ENCODE assay signal across 8 cellular contexts in the genomic region with DNA sequence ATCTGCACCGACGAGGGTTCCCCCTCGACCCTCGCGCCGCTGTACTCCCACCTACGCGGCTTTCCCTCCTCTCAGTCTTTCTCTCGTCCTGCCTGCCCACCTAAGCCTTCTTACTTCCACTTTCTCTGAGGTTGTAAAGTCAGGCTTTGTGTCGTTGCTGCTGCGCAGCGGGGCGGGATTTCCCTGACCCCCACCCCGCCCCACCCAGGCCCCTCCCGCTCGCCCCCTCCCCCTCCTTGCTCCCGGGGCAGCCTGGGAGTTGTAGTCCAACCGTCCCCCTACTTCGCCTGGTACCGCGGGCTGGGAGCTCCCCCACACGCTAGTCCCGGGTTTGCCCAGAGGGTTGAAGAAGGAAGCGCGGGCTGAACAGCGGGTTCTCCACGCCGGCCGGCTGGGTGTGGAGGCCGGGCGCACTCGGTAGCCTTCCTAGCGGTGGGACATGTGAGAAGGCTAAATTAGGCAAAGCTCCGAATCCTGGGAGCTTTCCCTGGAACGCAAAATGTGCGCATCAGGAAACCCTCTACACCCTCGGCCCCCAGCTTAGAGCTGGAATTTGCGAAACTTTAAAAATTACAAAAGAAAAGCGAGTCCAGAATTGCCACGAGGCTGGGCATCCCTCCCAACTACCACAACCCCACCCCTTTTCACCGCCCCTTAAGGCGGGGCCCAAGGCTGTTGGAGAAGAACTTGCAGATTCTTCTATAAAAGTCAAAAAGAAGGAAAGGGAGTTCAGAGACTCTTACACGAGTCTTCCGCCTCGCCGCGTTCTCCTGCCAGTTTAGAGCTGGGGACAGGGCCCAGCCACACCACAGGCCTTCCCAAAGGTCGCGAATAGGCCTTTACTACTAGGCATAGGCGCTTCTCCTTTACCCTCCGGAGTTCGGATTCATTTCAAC. TPM values are rescaled to one million over a fixed set of nuclear protein-coding genes. Genes with fewer than 3 reads are reported as not detected.
DNase-seq lines count a peak whose midpoint lies in the region; ATAC-seq and TF ChIP-seq lines count a peak whose summit lies in the region.

Gene ATP11C, minus strand, starts transcription at position 153 of the 896 bp plus-strand sequence. CDS start 1,011 bp downstream, outside the sequence.

- TF ChIP-seq CTCF in coronary artery (IDR thresholded peaks at IDR 0.05), result no peak
- no peak for TF ChIP-seq CTCF in left lung (IDR thresholded peaks at IDR 0.05)

- peak; percentile 40 for DNase-seq in A172 (ENCODE audit: low spot score)
- peak; percentile 67 for DNase-seq in NCI-H2171 treated with DMSO at 0.1 percent for 48 hours (lab: John Stamatoyannopoulos, UW)
- peak; percentile 85 for DNase-seq in activated CD4-positive, alpha-beta T cell treated with anti-CD3 and anti-CD28 coated beads for 48 hours
- DNase-seq in coronary artery (ENCODE audit: low spot score), result peak; percentile 90
- peak; percentile 85 to 89 for DNase-seq in left lung
- DNase-seq in stimulated activated CD4-positive, alpha-beta T cell treated with anti-CD3 and anti-CD28 coated beads, Interleukin-2, amount 100 ng/mL, for 4 hours (ENCODE audit: low read depth), result peak; percentile 75

- peaks cover 0 to 3% of the 10 kb centered on the region in 2 donors for H3K4me1 ChIP-seq in left lung

- ATAC-seq in GM18508 (IDR thresholded peaks at IDR 0.05; ENCODE audit: insufficient read depth, unreplicated experiment), result peak; percentile 59
- peak; percentile 80 for ATAC-seq in HG02981 (IDR thresholded peaks at IDR 0.05; ENCODE audit: unreplicated experiment)
- peak; percentile 95 for ATAC-seq in left lung

- peak within 1 kb of the TSS; percentile 94 for H3K4me3 ChIP-seq in coronary artery
- peak within 1 kb of the TSS; percentile 65 to 69 for H3K4me3 ChIP-seq in left lung

- intact Hi-C loops in left lung (cut with DNase I), result no loop called here

- H3K27ac ChIP-seq in coronary artery, result peak within 1 kb of the TSS; percentile 85 to 99
- H3K27ac ChIP-seq in left lung, result peak within 1 kb of the TSS; percentile 96

- H3K36me3 ChIP-seq in left lung, result no peaks in the 10 kb centered on the region

- H3K27me3 ChIP-seq in left lung, result no peaks in the 10 kb centered on the region

- no peaks in the 10 kb centered on the region for H3K9me3 ChIP-seq in left lung

RNA-seq across cellular contexts. Expression of gene ATP11C, which starts in this region (rescaled TPM):
- 33.3 and 36.5 TPM in 2 replicates for total RNA-seq in A172 (2014; rRNA removed; shearing (Covaris generic))
- total RNA-seq in left lung, result 10 to 100 TPM; 11.1 to 15.9 TPM

Comparison
In these comparisons a context has a peak if more than half of its experiments do, and no peak if none do; other contexts are left out.
1. Peak in every context shown above with its lines: DNase-seq, ATAC-seq, H3K4me3 ChIP-seq and H3K27ac ChIP-seq.
2. DNase-seq: peak in every context shown above with its lines; median percentile 90 in coronary artery; 87 in left lung; 85 in activated CD4-positive, alpha-beta T cell treated with anti-CD3 and anti-CD28 coated beads for 48 hours; 75 in stimulated activated CD4-positive, alpha-beta T cell treated with anti-CD3 and anti-CD28 coated beads, Interleukin-2, amount 100 ng/mL, for 4 hours; 67 in NCI-H2171 treated with DMSO at 0.1 percent for 48 hours; 40 in A172.